Comparison of ENCODE assay signal across 1 cellular context in the genomic region with DNA sequence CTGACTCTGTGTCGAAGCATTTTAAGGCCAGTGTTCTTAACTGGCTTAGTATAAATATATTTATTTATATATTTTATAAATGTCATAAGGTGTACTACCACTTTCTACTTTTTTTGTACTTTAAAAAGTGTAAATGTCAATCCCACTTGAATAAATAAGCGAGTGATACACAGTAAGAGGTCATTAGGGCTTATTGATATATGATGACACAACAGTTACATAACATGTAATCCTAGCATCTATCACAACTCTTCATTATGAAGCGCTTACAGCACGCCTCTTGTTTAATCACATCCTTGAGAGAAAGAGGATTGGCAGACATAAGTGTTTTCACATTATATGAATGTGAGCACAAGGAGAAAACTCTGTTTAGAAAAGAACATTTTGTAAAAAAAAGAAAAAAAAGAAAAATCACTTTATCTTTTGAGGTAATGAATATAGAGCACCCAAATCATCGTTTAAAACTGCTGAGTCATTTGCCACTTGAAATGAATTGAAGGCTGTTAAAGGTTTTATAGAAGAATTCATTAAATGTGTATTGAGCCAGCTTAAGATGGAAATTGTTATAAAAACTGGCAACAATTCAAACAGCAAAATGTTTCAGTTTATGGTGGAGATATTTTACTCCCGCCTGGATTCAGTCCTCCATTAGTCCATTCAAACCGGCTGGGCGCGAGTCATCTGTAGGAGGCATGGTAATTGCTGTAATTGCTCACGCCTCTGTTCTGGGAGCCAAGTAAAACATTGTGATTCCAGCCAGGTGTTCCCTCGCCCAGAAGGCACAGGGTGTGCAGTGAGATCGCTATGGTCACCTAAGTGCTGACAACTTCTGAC.
TF ChIP-seq lines count a peak whose summit lies in the region.

No MANE protein-coding gene starts in this region.

TF ChIP-seq in K562, 482 proteins besides CTCF, POLR2A, EP300 and RAD21 (continued from another document):
- TF ChIP-seq, protein P1, sequence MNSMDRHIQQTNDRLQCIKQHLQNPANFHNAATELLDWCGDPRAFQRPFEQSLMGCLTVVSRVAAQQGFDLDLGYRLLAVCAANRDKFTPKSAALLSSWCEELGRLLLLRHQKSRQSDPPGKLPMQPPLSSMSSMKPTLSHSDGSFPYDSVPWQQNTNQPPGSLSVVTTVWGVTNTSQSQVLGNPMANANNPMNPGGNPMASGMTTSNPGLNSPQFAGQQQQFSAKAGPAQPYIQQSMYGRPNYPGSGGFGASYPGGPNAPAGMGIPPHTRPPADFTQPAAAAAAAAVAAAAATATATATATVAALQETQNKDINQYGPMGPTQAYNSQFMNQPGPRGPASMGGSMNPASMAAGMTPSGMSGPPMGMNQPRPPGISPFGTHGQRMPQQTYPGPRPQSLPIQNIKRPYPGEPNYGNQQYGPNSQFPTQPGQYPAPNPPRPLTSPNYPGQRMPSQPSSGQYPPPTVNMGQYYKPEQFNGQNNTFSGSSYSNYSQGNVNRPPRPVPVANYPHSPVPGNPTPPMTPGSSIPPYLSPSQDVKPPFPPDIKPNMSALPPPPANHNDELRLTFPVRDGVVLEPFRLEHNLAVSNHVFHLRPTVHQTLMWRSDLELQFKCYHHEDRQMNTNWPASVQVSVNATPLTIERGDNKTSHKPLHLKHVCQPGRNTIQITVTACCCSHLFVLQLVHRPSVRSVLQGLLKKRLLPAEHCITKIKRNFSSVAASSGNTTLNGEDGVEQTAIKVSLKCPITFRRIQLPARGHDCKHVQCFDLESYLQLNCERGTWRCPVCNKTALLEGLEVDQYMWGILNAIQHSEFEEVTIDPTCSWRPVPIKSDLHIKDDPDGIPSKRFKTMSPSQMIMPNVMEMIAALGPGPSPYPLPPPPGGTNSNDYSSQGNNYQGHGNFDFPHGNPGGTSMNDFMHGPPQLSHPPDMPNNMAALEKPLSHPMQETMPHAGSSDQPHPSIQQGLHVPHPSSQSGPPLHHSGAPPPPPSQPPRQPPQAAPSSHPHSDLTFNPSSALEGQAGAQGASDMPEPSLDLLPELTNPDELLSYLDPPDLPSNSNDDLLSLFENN (IDR thresholded peaks at IDR 0.05; ENCODE audit: low read depth in 2 of 2, low read length in 2 of 2), result no peak
- TF ChIP-seq ZNF384 (IDR thresholded peaks at IDR 0.05; ENCODE audit: low read depth, low read length) (no peak), MAFF (IDR thresholded peaks at IDR 0.05; ENCODE audit: low read length) (peak; percentile 51; the same call in 1 of the 2 replicates), FIP1L1 (IDR thresholded peaks at IDR 0.05; ENCODE audit: low read depth, low read length, poor library complexity, severe bottlenecking) (no peak), HDGF (IDR thresholded peaks at IDR 0.05) (no peak), MAFG (tag; conservative IDR thresholded peaks at IDR 0.05) (peak; percentile 48), NFE2L1 (tag; IDR thresholded peaks at IDR 0.05; ENCODE audit: borderline replicate concordance, low read depth) (peak; percentile 20; the same call in 1 of the 2 replicates), NCOR1 (IDR thresholded peaks at IDR 0.05) (no peak), NFXL1 (CRISPR knock-in tag; IDR thresholded peaks at IDR 0.05) (no peak)
- TF ChIP-seq, protein P2, sequence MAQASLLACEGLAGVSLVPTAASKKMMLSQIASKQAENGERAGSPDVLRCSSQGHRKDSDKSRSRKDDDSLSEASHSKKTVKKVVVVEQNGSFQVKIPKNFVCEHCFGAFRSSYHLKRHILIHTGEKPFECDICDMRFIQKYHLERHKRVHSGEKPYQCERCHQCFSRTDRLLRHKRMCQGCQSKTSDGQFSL (CRISPR knock-in tag; IDR thresholded peaks at IDR 0.05), result no peak
- TF ChIP-seq, protein P2 (tag; IDR thresholded peaks at IDR 0.05), result no peak
- TF ChIP-seq, protein P3, sequence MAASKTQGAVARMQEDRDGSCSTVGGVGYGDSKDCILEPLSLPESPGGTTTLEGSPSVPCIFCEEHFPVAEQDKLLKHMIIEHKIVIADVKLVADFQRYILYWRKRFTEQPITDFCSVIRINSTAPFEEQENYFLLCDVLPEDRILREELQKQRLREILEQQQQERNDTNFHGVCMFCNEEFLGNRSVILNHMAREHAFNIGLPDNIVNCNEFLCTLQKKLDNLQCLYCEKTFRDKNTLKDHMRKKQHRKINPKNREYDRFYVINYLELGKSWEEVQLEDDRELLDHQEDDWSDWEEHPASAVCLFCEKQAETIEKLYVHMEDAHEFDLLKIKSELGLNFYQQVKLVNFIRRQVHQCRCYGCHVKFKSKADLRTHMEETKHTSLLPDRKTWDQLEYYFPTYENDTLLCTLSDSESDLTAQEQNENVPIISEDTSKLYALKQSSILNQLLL (CRISPR knock-in tag; IDR thresholded peaks at IDR 0.05; ENCODE audit: borderline replicate concordance), result no peak
